In genomic region chr14:49852351-49853157, GRCh38 we compare ENCODE assay signal across 8 cellular contexts. TPM values are rescaled to one million over a fixed set of nuclear protein-coding genes. Genes with fewer than 3 reads are reported as not detected.
DNase-seq lines count a peak whose midpoint lies in the region; ATAC-seq and TF ChIP-seq lines count a peak whose summit lies in the region.

A gene with protein sequence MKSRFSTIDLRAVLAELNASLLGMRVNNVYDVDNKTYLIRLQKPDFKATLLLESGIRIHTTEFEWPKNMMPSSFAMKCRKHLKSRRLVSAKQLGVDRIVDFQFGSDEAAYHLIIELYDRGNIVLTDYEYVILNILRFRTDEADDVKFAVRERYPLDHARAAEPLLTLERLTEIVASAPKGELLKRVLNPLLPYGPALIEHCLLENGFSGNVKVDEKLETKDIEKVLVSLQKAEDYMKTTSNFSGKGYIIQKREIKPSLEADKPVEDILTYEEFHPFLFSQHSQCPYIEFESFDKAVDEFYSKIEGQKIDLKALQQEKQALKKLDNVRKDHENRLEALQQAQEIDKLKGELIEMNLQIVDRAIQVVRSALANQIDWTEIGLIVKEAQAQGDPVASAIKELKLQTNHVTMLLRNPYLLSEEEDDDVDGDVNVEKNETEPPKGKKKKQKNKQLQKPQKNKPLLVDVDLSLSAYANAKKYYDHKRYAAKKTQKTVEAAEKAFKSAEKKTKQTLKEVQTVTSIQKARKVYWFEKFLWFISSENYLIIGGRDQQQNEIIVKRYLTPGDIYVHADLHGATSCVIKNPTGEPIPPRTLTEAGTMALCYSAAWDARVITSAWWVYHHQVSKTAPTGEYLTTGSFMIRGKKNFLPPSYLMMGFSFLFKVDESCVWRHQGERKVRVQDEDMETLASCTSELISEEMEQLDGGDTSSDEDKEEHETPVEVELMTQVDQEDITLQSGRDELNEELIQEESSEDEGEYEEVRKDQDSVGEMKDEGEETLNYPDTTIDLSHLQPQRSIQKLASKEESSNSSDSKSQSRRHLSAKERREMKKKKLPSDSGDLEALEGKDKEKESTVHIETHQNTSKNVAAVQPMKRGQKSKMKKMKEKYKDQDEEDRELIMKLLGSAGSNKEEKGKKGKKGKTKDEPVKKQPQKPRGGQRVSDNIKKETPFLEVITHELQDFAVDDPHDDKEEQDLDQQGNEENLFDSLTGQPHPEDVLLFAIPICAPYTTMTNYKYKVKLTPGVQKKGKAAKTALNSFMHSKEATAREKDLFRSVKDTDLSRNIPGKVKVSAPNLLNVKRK (minus strand): TSS chr14:49852788. CDS start chr14:49852753, 35 bp downstream.

- no peaks in the 10 kb centered on the region for H3K27me3 Mint-ChIP-seq in chondrocyte (ENCODE audit: low read depth)

- peak; percentile 79 for ATAC-seq in HG03280 (IDR thresholded peaks at IDR 0.05; ENCODE audit: unreplicated experiment)

- H3K4me3 Mint-ChIP-seq in chondrocyte (ENCODE audit: unreplicated experiment), result peak within 1 kb of the TSS; percentile 95

- peak; percentile 82 for TF ChIP-seq POLR2A in GM18951 (IDR thresholded peaks at IDR 0.05; ENCODE audit: extremely low read depth, insufficient read depth, insufficient read length)

- H3K9me3 Mint-ChIP-seq in chondrocyte (ENCODE audit: low read depth), result no peaks in the 10 kb centered on the region

- H3K4me1 Mint-ChIP-seq in chondrocyte (ENCODE audit: low read depth), result peaks cover 30% of the 10 kb centered on the region

- H3K27ac Mint-ChIP-seq in chondrocyte (ENCODE audit: unreplicated experiment), result peak within 1 kb of the TSS; percentile 95

- H3K36me3 Mint-ChIP-seq in chondrocyte (ENCODE audit: low read depth), result peaks cover 6% of the 10 kb centered on the region

- in situ Hi-C loops in GM18951 (cut with MboI; ENCODE audit: low sequenced_read_pairs, unreplicated experiment), result loop anchor here (25.0 kb wide), 1 partner anchor 685 kb away; the partner anchor contains the start of gene MAP4K5

- peak; percentile 98 for TF ChIP-seq CTCF in chondrocyte (IDR thresholded peaks at IDR 0.05)

- peak; percentile 90 for DNase-seq in AG20443 (ENCODE audit: low spot score)
- peak; percentile 94 for DNase-seq in NCI-H345 (lab: John Stamatoyannopoulos, UW)
- DNase-seq in activated CD4-positive, CD25-positive, alpha-beta regulatory T cell treated with anti-CD3 and anti-CD28 coated beads, Interleukin-2, amount 50 U/mL, for 72 hours, result peak; percentile 82
- no peak for DNase-seq in chondrocyte (ENCODE audit: low spot score)
- DNase-seq in kidney tubule cell (ENCODE audit: low spot score), result peak; percentile 89
- DNase-seq in stimulated activated CD4-positive, alpha-beta T cell treated with anti-CD3 and anti-CD28 coated beads, Interleukin-1b, Interleukin-23, amount 100 ng/mL, for 24 hours (ENCODE audit: low read depth in 4 of 4, low spot score in 1 of 4), result peak; percentile 64 to 81 (median 68)

RNA-seq across cellular contexts. Expression of the gene that starts here (rescaled TPM):
- 49.8 to 72.9 TPM (median 57.4 TPM) in 3 replicates for total RNA-seq in chondrocyte
